In genomic region chrX:41558531-41558930, GRCh38 we compare ENCODE assay signal across 8 cellular contexts.
DNase-seq lines count a peak whose midpoint lies in the region; ATAC-seq and TF ChIP-seq lines count a peak whose summit lies in the region.

No MANE protein-coding gene starts in this region.

- no peak for TF ChIP-seq POLR2A in gastroesophageal sphincter (IDR thresholded peaks at IDR 0.05)

- H3K9me3 ChIP-seq in A673 (ENCODE audit: low read depth, low read length, poor library complexity, severe bottlenecking) (no peaks in the 10 kb centered on the region), SK-N-SH (no peaks in the 10 kb centered on the region), gastroesophageal sphincter (no peaks in the 10 kb centered on the region)

- H3K4me3 ChIP-seq in A673 (ENCODE audit: low read depth, low read length, poor library complexity, severe bottlenecking) = no peak overlapping the region
- no peak overlapping the region for H3K4me3 ChIP-seq in SK-N-SH (ENCODE audit: low read depth in 2 of 2, low read length in 1 of 2)
- no peak overlapping the region for H3K4me3 ChIP-seq in gastroesophageal sphincter

- POLR2A ChIA-PET in A673 (lab: Charles Lee; ENCODE audit: low non-redundant PET) = no interaction called here
- POLR2A ChIA-PET in SK-N-SH (lab: Yijun Ruan, JAX) = no interaction called here

- H3F3A ChIP-seq in SK-N-SH (replicated peaks; ENCODE audit: insufficient read depth) = no peaks in the 10 kb centered on the region

- peak; percentile 69 for TF ChIP-seq RAD21 in SK-N-SH (IDR thresholded peaks at IDR 0.05; ENCODE audit: low read length)

- H4K20me1 ChIP-seq in SK-N-SH (ENCODE audit: insufficient read depth) = no peaks in the 10 kb centered on the region

- DNase-seq in A673 (ENCODE audit: low spot score) (peak; percentile 44), SK-N-SH (peak; percentile 8), GM19238 (ENCODE audit: insufficient read length, low spot score) (no peak), NCI-H226 (no peak)

- BruUV-seq in A673 (replicated peaks; lab: Mats Ljungman, UMichigan) = no TSS peak

- H3K9me2 ChIP-seq in SK-N-SH = no peaks in the 10 kb centered on the region

- H3K4me3 Mint-ChIP-seq in stimulated activated memory B cell treated with anti-CD40 and anti-IgM and Interleukin-4, amounts not matched to agents 10 μg/mL and 1 μg/mL and 100 μg/mL, for 72 hours = no peak overlapping the region

- H3K79me2 ChIP-seq in SK-N-SH (ENCODE audit: insufficient read depth) = no peaks in the 10 kb centered on the region

- H3K4me2 ChIP-seq in SK-N-SH = no peak overlapping the region

- H3K36me3 ChIP-seq in A673 (ENCODE audit: insufficient read depth, low read length, poor library complexity, severe bottlenecking) (no peaks in the 10 kb centered on the region), SK-N-SH (replicated peaks in 1 of 2; ENCODE audit: control insufficient read depth in 1 of 2, insufficient read depth in 2 of 2, low read length in 1 of 2) (no peaks in the 10 kb centered on the region), gastroesophageal sphincter (no peaks in the 10 kb centered on the region)

- H3K9ac ChIP-seq in SK-N-SH = no peak overlapping the region

- CTCF ChIA-PET in A673 (lab: Charles Lee) = interaction anchor here (0.7 to 1.2 kb wide), 3 partner anchors 87 to 223 kb away, joined by 3 to 7 read pairs (median 3); no protein-coding TSS in a partner anchor
- CTCF ChIA-PET in SK-N-SH (lab: Yijun Ruan, JAX) = interaction anchor here (0.7 to 1.0 kb wide), 3 partner anchors 23 to 40 kb away, joined by 3 read pairs; no protein-coding TSS in a partner anchor

- peaks cover 12% of the 10 kb centered on the region for H3K4me1 Mint-ChIP-seq in stimulated activated memory B cell treated with anti-CD40 and anti-IgM and Interleukin-4, amounts not matched to agents 10 μg/mL and 1 μg/mL and 100 μg/mL, for 72 hours

- H3K9me3 Mint-ChIP-seq in stimulated activated memory B cell treated with anti-CD40 and anti-IgM and Interleukin-4, amounts not matched to agents 10 μg/mL and 1 μg/mL and 100 μg/mL, for 72 hours = no peaks in the 10 kb centered on the region

- H2AFZ ChIP-seq in SK-N-SH (ENCODE audit: low read depth) = no peak overlapping the region

- H3K4me1 ChIP-seq in A673 (ENCODE audit: insufficient read depth, low read length, poor library complexity, severe bottlenecking) (peaks cover 12% of the 10 kb centered on the region), SK-N-SH (ENCODE audit: control insufficient read depth in 1 of 2, insufficient read depth in 2 of 2, low read depth in 1 of 2, low read length in 1 of 2) (no peaks in the 10 kb centered on the region; a peak in 1 of 4 replicates), gastroesophageal sphincter (peaks cover 0 to 34% (median 0%) of the 10 kb centered on the region in 3 donors)

- 29% methylated on average over 2 of the region's 2 CpGs for WGBS in SK-N-SH (ENCODE audit: low lambda C conversion rate)
- WGBS in gastroesophageal sphincter (ENCODE audit: low coverage in 1 of 2), 2 donors = 5 to 14% methylated on average over 2 of the region's 2 CpGs

- H3K27me3 ChIP-seq in A673 (replicated peaks; ENCODE audit: insufficient read depth, low read depth, low read length, poor library complexity) (no peaks in the 10 kb centered on the region), SK-N-SH (ENCODE audit: insufficient read depth) (no peaks in the 10 kb centered on the region), gastroesophageal sphincter (no peaks in the 10 kb centered on the region)

- ATAC-seq in gastroesophageal sphincter (no peak), GM21786 (IDR thresholded peaks at IDR 0.05; ENCODE audit: unreplicated experiment) (no peak)
- no peak for ATAC-seq in stimulated activated memory B cell treated with anti-CD40 and anti-IgM and Interleukin-4, amounts not matched to agents 10 μg/mL and 1 μg/mL and 100 μg/mL, for 72 hours

- H3K27ac ChIP-seq in A673 (ENCODE audit: low read depth, low read length, poor library complexity, severe bottlenecking) (no peak overlapping the region), SK-N-SH (ENCODE audit: low read depth in 2 of 2, low read length in 1 of 2) (peak overlapping the region in 1 of 2 experiments; percentile 66; a peak in 1 of 4 replicates), gastroesophageal sphincter (no peak overlapping the region)

- intact Hi-C loops in A673 (cut with micrococcal nuclease; ENCODE audit: unreplicated experiment) = loop anchor here (2.0 to 10.0 kb wide), 3 partner anchors 176 to 1996 kb away; no protein-coding TSS in a partner anchor

- TF ChIP-seq EP300 in SK-N-SH (IDR thresholded peaks at IDR 0.05; ENCODE audit: borderline replicate concordance in 1 of 2, low read depth in 1 of 2, low read length in 1 of 2) = no peak
- no peak for TF ChIP-seq EP300 in gastroesophageal sphincter (IDR thresholded peaks at IDR 0.05)

- H3K27ac Mint-ChIP-seq in stimulated activated memory B cell treated with anti-CD40 and anti-IgM and Interleukin-4, amounts not matched to agents 10 μg/mL and 1 μg/mL and 100 μg/mL, for 72 hours = no peak overlapping the region

- no peaks in the 10 kb centered on the region for H3K36me3 Mint-ChIP-seq in stimulated activated memory B cell treated with anti-CD40 and anti-IgM and Interleukin-4, amounts not matched to agents 10 μg/mL and 1 μg/mL and 100 μg/mL, for 72 hours

- H3K27me3 Mint-ChIP-seq in stimulated activated memory B cell treated with anti-CD40 and anti-IgM and Interleukin-4, amounts not matched to agents 10 μg/mL and 1 μg/mL and 100 μg/mL, for 72 hours = no peaks in the 10 kb centered on the region

- TF ChIP-seq CTCF in A673 (conservative IDR thresholded peaks at IDR 0.05; ENCODE audit: low read depth, low read length) = peak; percentile 56
- TF ChIP-seq CTCF in GM12872 (IDR thresholded peaks at IDR 0.05; ENCODE audit: insufficient read depth, low read depth, low read length) = peak; percentile 28; the same call in 1 of the 3 replicates
- peak; percentile 61 for TF ChIP-seq CTCF in SK-N-SH (IDR thresholded peaks at IDR 0.05)
- TF ChIP-seq CTCF in gastroesophageal sphincter (IDR thresholded peaks at IDR 0.05) = peak in 3 of 4 experiments; percentile 24 to 38 (median 35)

TF ChIP-seq in SK-N-SH, 30 proteins besides CTCF, POLR2A, EP300 and RAD21:
- TF ChIP-seq FOXJ3 (CRISPR knock-in tag; IDR thresholded peaks at IDR 0.05) (no peak), ELF1 (IDR thresholded peaks at IDR 0.05) (no peak), SMC3 (IDR thresholded peaks at IDR 0.05; ENCODE audit: low read depth, low read length) (peak; percentile 36)

Comparison
In these comparisons a context has a peak if more than half of its experiments do, and no peak if none do; other contexts are left out.
1. DNase-seq: peak in A673 (single experiment) and SK-N-SH (single experiment); none in GM19238 (single experiment) and NCI-H226 (single experiment).
2. Peak in every context shown above with its lines, with median percentiles within 50 percentile points of each other: CTCF ChIP-seq.